ENCODE assay signal across 1 cellular context in the genomic region with DNA sequence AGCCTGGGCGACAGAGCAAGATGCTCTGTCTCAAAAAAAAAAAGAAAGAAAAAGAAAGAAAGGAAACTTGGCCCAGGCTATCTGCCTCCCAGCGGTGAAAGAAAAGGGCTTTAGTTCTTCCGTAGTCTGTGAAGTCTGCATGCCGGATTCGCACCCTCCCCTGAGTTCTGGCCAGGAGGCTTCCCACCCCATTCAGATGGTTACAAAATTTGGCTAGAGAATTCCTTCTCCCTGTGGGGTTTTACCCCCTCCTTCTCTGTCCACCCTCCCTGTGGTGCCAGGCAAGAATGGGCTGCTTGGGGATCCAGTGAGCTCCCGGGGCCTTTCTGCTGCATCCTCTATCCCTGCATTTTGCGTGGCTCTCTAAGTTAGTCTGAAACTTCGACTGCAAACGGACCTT.
TF ChIP-seq lines count a peak whose summit lies in the region.

No MANE protein-coding gene starts in this region.

TF ChIP-seq in HEK293, 187 proteins besides CTCF, POLR2A, EP300 and RAD21 (continued from another document):
- TF ChIP-seq ZBTB11 (tag by site-specific recombination; conservative IDR thresholded peaks at IDR 0.05; ENCODE audit: low read depth) (no peak), KLF10 (tag by site-specific recombination; IDR thresholded peaks at IDR 0.05) (no peak), ZIC2 (tag by site-specific recombination; IDR thresholded peaks at IDR 0.05) (peak; percentile 32; the same call in 1 of the 2 replicates)
